In genomic region chr4:31084806-31085416, GRCh38 we compare ENCODE assay signal across 1 cellular context.
TF ChIP-seq lines count a peak whose summit lies in the region.

No MANE protein-coding gene starts in this region.

TF ChIP-seq in GM23338, 12 proteins besides CTCF, POLR2A, EP300 and RAD21 (continued from another document):
- TF ChIP-seq, protein P1, sequence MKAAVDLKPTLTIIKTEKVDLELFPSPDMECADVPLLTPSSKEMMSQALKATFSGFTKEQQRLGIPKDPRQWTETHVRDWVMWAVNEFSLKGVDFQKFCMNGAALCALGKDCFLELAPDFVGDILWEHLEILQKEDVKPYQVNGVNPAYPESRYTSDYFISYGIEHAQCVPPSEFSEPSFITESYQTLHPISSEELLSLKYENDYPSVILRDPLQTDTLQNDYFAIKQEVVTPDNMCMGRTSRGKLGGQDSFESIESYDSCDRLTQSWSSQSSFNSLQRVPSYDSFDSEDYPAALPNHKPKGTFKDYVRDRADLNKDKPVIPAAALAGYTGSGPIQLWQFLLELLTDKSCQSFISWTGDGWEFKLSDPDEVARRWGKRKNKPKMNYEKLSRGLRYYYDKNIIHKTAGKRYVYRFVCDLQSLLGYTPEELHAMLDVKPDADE (IDR thresholded peaks at IDR 0.05): no peak
- TF ChIP-seq STAT1 (IDR thresholded peaks at IDR 0.05; ENCODE audit: unreplicated experiment): no peak
- TF ChIP-seq POLR2AphosphoS5 (IDR thresholded peaks at IDR 0.05; ENCODE audit: low read depth): no peak
- TF ChIP-seq ZNF331 (CRISPR knock-in tag; IDR thresholded peaks at IDR 0.05; ENCODE audit: low read depth): no peak
TF ChIP-seq in GM23338: peak in this region for 0.
